ENCODE assay signal across 27 cellular contexts in the genomic region with DNA sequence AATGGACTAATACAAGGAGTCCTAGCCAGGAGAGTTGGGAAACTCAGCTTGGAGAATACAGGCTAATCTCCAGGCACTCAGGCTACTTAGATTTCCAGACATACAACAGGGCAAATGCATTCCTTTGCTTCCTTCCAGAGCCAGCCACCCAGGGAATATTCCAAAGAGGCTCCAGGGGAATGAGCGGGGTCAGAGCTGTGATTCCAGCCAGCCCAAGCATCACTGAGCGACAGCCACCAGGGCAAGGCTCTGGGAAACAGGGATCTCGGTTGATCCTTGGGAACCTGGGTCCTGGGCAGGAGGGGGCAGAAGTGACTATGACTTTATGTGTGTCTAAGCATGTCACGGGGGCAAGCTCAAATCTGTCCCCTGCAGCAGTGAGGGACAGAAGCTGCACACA.
"Had no signal": no experiment of that assay in that cellular context is flagged by ENCODE, and none has a peak within 500 bp of the region (broad histone marks: within the 10 kb centered on the region; RNA-seq: fewer than 3 reads in every experiment).

No MANE protein-coding gene starts in this region.

- H3K27me3 ChIP-seq: colonic mucosa, gastroesophageal sphincter, heart right ventricle, tibial nerve, upper lobe of left lung had no signal

- H3K9me3 ChIP-seq: colonic mucosa, gastroesophageal sphincter, heart right ventricle, left ventricle myocardium inferior, lower lobe of right lung, mucosa of descending colon, prostate gland, thoracic aorta, tibial nerve, upper lobe of left lung had no signal

- H3K4me1 ChIP-seq: colonic mucosa, gastroesophageal sphincter, heart right ventricle, left ventricle myocardium inferior, lower lobe of right lung, prostate gland, tibial nerve, upper lobe of left lung had no signal

- FAIRE-seq: islet of Langerhans, urothelium cell line had no signal

- ATAC-seq: esophagus mucosa; gastroesophageal sphincter; left colon; lower lobe of right lung; mucosa of descending colon; natural killer cell treated with Interleukin-12 subunit alpha and Interleukin-12 subunit beta and Interleukin-15 and Interleukin-18, amount 100 ng/mL, for 72 hours had no signal

- H3K4me3 ChIP-seq: colonic mucosa, gastroesophageal sphincter, heart right ventricle, left ventricle myocardium inferior, lower lobe of right lung, mucosa of descending colon, prostate gland, skin epidermis, thoracic aorta, tibial nerve, upper lobe of left lung had no signal

- H3K27ac ChIP-seq: colonic mucosa, epithelial cell of prostate, gastroesophageal sphincter, heart right ventricle, left ventricle myocardium inferior, lower lobe of right lung, prostate gland, skin epidermis, thoracic aorta, tibial nerve, upper lobe of left lung had no signal

- DNase-seq: colonic mucosa; dermis blood vessel endothelial cell; effector CD4-positive, alpha-beta T cell; foreskin fibroblast; heart right ventricle; hippocampal formation; kidney glomerular epithelial cell; left colon; left ventricle myocardium inferior; lower lobe of right lung; mucosa of descending colon; naive B cell; right cardiac atrium; stimulated activated CD4-positive, alpha-beta T cell treated with anti-CD3 and anti-CD28 coated beads, Interleukin-15, amount 100 ng/mL, for 24 hours; stimulated activated CD4-positive, alpha-beta T cell treated with anti-CD3 and anti-CD28 coated beads, Interleukin-2, amount 100 ng/mL, for 48 hours; stimulated activated naive B cell treated with anti-CD40 and anti-IgM and Interleukin-4, amounts not matched to agents 10 μg/mL and 1 μg/mL and 100 μg/mL, for 72 hours; upper lobe of left lung had no signal

- H3K36me3 ChIP-seq: colonic mucosa, gastroesophageal sphincter, heart right ventricle, left ventricle myocardium inferior, lower lobe of right lung, prostate gland, thoracic aorta, tibial nerve, upper lobe of left lung had no signal
